1 cellular context compared by ENCODE assay signal in genomic region chr5:66306844-66307315, GRCh38.
TF ChIP-seq lines count a peak whose summit lies in the region.

No MANE protein-coding gene starts in this region.

TF ChIP-seq in HepG2, 621 proteins besides CTCF, POLR2A, EP300 and RAD21 (continued from another document):
- TF ChIP-seq, protein P1, sequence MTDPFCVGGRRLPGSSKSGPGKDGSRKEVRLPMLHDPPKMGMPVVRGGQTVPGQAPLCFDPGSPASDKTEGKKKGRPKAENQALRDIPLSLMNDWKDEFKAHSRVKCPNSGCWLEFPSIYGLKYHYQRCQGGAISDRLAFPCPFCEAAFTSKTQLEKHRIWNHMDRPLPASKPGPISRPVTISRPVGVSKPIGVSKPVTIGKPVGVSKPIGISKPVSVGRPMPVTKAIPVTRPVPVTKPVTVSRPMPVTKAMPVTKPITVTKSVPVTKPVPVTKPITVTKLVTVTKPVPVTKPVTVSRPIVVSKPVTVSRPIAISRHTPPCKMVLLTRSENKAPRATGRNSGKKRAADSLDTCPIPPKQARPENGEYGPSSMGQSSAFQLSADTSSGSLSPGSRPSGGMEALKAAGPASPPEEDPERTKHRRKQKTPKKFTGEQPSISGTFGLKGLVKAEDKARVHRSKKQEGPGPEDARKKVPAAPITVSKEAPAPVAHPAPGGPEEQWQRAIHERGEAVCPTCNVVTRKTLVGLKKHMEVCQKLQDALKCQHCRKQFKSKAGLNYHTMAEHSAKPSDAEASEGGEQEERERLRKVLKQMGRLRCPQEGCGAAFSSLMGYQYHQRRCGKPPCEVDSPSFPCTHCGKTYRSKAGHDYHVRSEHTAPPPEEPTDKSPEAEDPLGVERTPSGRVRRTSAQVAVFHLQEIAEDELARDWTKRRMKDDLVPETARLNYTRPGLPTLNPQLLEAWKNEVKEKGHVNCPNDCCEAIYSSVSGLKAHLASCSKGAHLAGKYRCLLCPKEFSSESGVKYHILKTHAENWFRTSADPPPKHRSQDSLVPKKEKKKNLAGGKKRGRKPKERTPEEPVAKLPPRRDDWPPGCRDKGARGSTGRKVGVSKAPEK (CRISPR knock-in tag; IDR thresholded peaks at IDR 0.05; ENCODE audit: borderline replicate concordance) = no peak
TF ChIP-seq in HepG2: peak in this region for 0.
